20 cellular contexts compared by ENCODE assay signal in genomic region chr4:99317354-99317753, GRCh38. TPM values are rescaled to one million over a fixed set of nuclear protein-coding genes. Genes with fewer than 3 reads are reported as not detected.
DNase-seq lines count a peak whose midpoint lies in the region; ATAC-seq and TF ChIP-seq lines count a peak whose summit lies in the region.
"Had no signal": no experiment of that assay in that cellular context is flagged by ENCODE, and none has a peak within 500 bp of the region (broad histone marks: within the 10 kb centered on the region; RNA-seq: fewer than 3 reads in every experiment).

No MANE protein-coding gene starts in this region.

- no peaks in the 10 kb centered on the region for H3K27me3 ChIP-seq in adipocyte (replicated peaks; ENCODE audit: control insufficient read depth, insufficient read depth, low read length)
- H3K27me3 ChIP-seq in lower lobe of right lung (ENCODE audit: low read depth) = no peaks in the 10 kb centered on the region
- no peaks in the 10 kb centered on the region for H3K27me3 ChIP-seq in tibial artery
- H3K27me3 ChIP-seq in spleen (replicated peaks in 1 of 7) = no peaks in the 10 kb centered on the region
- H3K27me3 ChIP-seq: BE2C had no signal

- no peak for ATAC-seq in lower lobe of right lung
- ATAC-seq: HCT116, Panc1 had no signal

- H3K9me3 ChIP-seq in adipocyte (ENCODE audit: control insufficient read depth, low read length) = no peaks in the 10 kb centered on the region
- H3K9me3 ChIP-seq in lower lobe of right lung = no peaks in the 10 kb centered on the region
- no peaks in the 10 kb centered on the region for H3K9me3 ChIP-seq in tibial artery
- no peaks in the 10 kb centered on the region for H3K9me3 ChIP-seq in spleen
- H3K9me3 ChIP-seq: BE2C had no signal

- intact Hi-C loops in lower lobe of right lung (cut with DNase I) (no loop called here), tibial artery (cut with DNase I; ENCODE audit: low total_unique reads) (no loop called here), spleen (cut with DNase I; ENCODE audit: low total_unique reads) (no loop called here)

- peak overlapping the region; percentile 95 for H3K9ac ChIP-seq in adipocyte (ENCODE audit: low read length)

- DNase-seq in adipocyte (ENCODE audit: low read depth) (no peak), coronary artery (ENCODE audit: low spot score) (no peak), lower lobe of right lung (no peak), tibial artery (no peak), spleen (no peak), erythroblast (lab: John Stamatoyannopoulos, UW) (no peak), NCI-H2081 (lab: John Stamatoyannopoulos, UW) (no peak)
- DNase-seq in activated naive CD4-positive, alpha-beta T cell (lab: John Stamatoyannopoulos, UW) = no peak
- DNase-seq: BE2C; CD4-positive, alpha-beta memory T cell; DMS79 treated with DMSO at 0.1 percent for 48 hours; KBM-7; NCI-H1092 treated with DMSO at 0.1 percent for 48 hours; NCI-H187; NCI-H2171; NCI-H446 treated with DMSO at 0.1 percent for 48 hours; NCI-H774; Right ventricle myocardium superior had no signal

- peaks cover 74% of the 10 kb centered on the region for H3K36me3 ChIP-seq in adipocyte (ENCODE audit: control insufficient read depth, insufficient read depth, low read length, severe bottlenecking)
- H3K36me3 ChIP-seq in lower lobe of right lung = peaks cover 21% of the 10 kb centered on the region
- peaks cover 3 to 60% (median 60%) of the 10 kb centered on the region in 3 donors for H3K36me3 ChIP-seq in tibial artery
- no peaks in the 10 kb centered on the region for H3K36me3 ChIP-seq in spleen
- H3K36me3 ChIP-seq: BE2C had no signal

- TF ChIP-seq POLR2A in spleen (IDR thresholded peaks at IDR 0.05) (no peak), erythroblast (IDR thresholded peaks at IDR 0.05; ENCODE audit: low read length) (no peak)

- peak overlapping the region; percentile 44 to 84 for H3K27ac ChIP-seq in coronary artery
- peak overlapping the region; percentile 65 for H3K27ac ChIP-seq in lower lobe of right lung
- H3K27ac ChIP-seq in tibial artery = peak overlapping the region; percentile 78 to 79
- peak overlapping the region in 3 of 8 donors; percentile 12 to 50 (median 29) for H3K27ac ChIP-seq in spleen

- 70 to 89% (median 79%) methylated on average over 3 of the region's 3 CpGs for WGBS in spleen, 5 donors

- H3K4me1 ChIP-seq in adipocyte (ENCODE audit: control insufficient read depth, insufficient read depth, low read length) (peaks cover 56% of the 10 kb centered on the region), lower lobe of right lung (no peaks in the 10 kb centered on the region), tibial artery (peaks cover 0 to 62% (median 6%) of the 10 kb centered on the region in 4 donors), spleen (no peaks in the 10 kb centered on the region)
- H3K4me1 ChIP-seq: BE2C had no signal

- TF ChIP-seq CTCF in coronary artery (IDR thresholded peaks at IDR 0.05) = no peak
- no peak for TF ChIP-seq CTCF in lower lobe of right lung (IDR thresholded peaks at IDR 0.05)
- no peak for TF ChIP-seq CTCF in tibial artery (IDR thresholded peaks at IDR 0.05)
- no peak for TF ChIP-seq CTCF in spleen (IDR thresholded peaks at IDR 0.05 in 8 of 11, conservative IDR thresholded peaks at IDR 0.05 in 3 of 11)

- H3K4me3 ChIP-seq in adipocyte (ENCODE audit: low read length) (peak overlapping the region; percentile 90), coronary artery (peak overlapping the region; percentile 69), lower lobe of right lung (peak overlapping the region; percentile 51), tibial artery (peak overlapping the region; percentile 43 to 50), spleen (peak overlapping the region in 2 of 8 donors; percentile 0 to 49)

RNA-seq across cellular contexts. Expression of gene ADH1B, which starts 3.8 kb away (rescaled TPM):
- total RNA-seq in lower lobe of right lung (644 TPM), spleen (100 to 1,000 TPM in 3 of 7 donors, 10 to 100 TPM in 4; 41.4 to 330 (median 97.3) TPM)
- 10 to 100 TPM; 39.3 to 65.1 (median 57.5) TPM for polyA plus RNA-seq in spleen
- total RNA-seq: CD4-positive, alpha-beta memory T cell had no signal
- polyA plus RNA-seq: CD4-positive, alpha-beta memory T cell had no signal

RNA-seq across cellular contexts. Expression of gene ADH1A, which starts 26.6 kb away (rescaled TPM):
- total RNA-seq in lower lobe of right lung (3.0 TPM), spleen (1 to 10 TPM in 1 of 7 donors, under 1 TPM in 1, not detected in 5; 0.25 to 1.2 TPM)
- polyA plus RNA-seq in spleen = not detected
- total RNA-seq: CD4-positive, alpha-beta memory T cell had no signal
- polyA plus RNA-seq: CD4-positive, alpha-beta memory T cell had no signal

RNA-seq across cellular contexts. Expression of gene ADH1C, which starts 35.2 kb away (rescaled TPM):
- 8.2 TPM for total RNA-seq in lower lobe of right lung
- total RNA-seq in spleen = 1 to 10 TPM in 2 of 7 donors, under 1 TPM in 1, not detected in 4; 0.60 to 2.3 (median 1.2) TPM
- polyA plus RNA-seq in spleen = 1 to 10 TPM in 1 of 3 donors, under 1 TPM in 2; 0.63 to 1.0 (median 0.99) TPM
- total RNA-seq: CD4-positive, alpha-beta memory T cell had no signal
- polyA plus RNA-seq: CD4-positive, alpha-beta memory T cell had no signal
